In genomic region chr1:6285356-6285755, GRCh38 we compare ENCODE assay signal across 1 cellular context.
A peak's percentile ranks its signal among the peaks of the same experiment; 100 is the strongest.
TF ChIP-seq lines count a peak whose summit lies in the region.

No MANE protein-coding gene starts in this region.

TF ChIP-seq in K562, 482 proteins besides CTCF, POLR2A, EP300 and RAD21:
- TF ChIP-seq TAF7 (tag; IDR thresholded peaks at IDR 0.05) (no peak), HNRNPL (IDR thresholded peaks at IDR 0.05; ENCODE audit: low read depth, low read length) (no peak), ELF2 (CRISPR knock-in tag; IDR thresholded peaks at IDR 0.05) (no peak)
- TF ChIP-seq, protein P1, sequence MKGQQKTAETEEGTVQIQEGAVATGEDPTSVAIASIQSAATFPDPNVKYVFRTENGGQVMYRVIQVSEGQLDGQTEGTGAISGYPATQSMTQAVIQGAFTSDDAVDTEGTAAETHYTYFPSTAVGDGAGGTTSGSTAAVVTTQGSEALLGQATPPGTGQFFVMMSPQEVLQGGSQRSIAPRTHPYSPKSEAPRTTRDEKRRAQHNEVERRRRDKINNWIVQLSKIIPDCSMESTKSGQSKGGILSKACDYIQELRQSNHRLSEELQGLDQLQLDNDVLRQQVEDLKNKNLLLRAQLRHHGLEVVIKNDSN (CRISPR knock-in tag; IDR thresholded peaks at IDR 0.05): 0 out of 2 replicates have a peak, but pooled peaks have one; percentile 6
TF ChIP-seq in K562: peak in this region for 1.
